2 cellular contexts compared by ENCODE assay signal in genomic region chr5:27592231-27592630, GRCh38.
TF ChIP-seq lines count a peak whose summit lies in the region.

No MANE protein-coding gene starts in this region.

TF ChIP-seq in SK-N-SH, 30 proteins besides CTCF, POLR2A, EP300 and RAD21:
- TF ChIP-seq REST (IDR thresholded peaks at IDR 0.05; ENCODE audit: low read depth, low read length) (no peak), ZBTB33 (IDR thresholded peaks at IDR 0.05; ENCODE audit: borderline replicate concordance, low read depth) (no peak), PBX3 (IDR thresholded peaks at IDR 0.05) (peak; percentile 30; the same call in 1 of the 2 replicates)
TF ChIP-seq in SK-N-SH: peak in this region for 1.

TF ChIP-seq in SK-N-SH treated with all-trans-retinoic acid at 6 μM for 48 hours, 23 proteins besides CTCF, POLR2A, EP300 and RAD21 (continued from another document):
- TF ChIP-seq TSHZ2 (CRISPR knock-in tag; IDR thresholded peaks at IDR 0.05) (no peak), ESRRG (CRISPR knock-in tag; IDR thresholded peaks at IDR 0.05) (no peak), POU6F1 (CRISPR knock-in tag; IDR thresholded peaks at IDR 0.05; ENCODE audit: borderline replicate concordance, low read depth) (no peak), ZNF565 (CRISPR knock-in tag; conservative IDR thresholded peaks at IDR 0.05; ENCODE audit: low read depth) (no peak), CSRNP3 (CRISPR knock-in tag; IDR thresholded peaks at IDR 0.05) (no peak)
